In genomic region chr4:47215759-47216158, GRCh38 we compare ENCODE assay signal across 19 cellular contexts.
DNase-seq lines count a peak whose midpoint lies in the region; ATAC-seq and TF ChIP-seq lines count a peak whose summit lies in the region.
"Had no signal": no experiment of that assay in that cellular context is flagged by ENCODE, and none has a peak within 500 bp of the region (broad histone marks: within the 10 kb centered on the region; RNA-seq: fewer than 3 reads in every experiment).

No MANE protein-coding gene starts in this region.

- H3K4me3 ChIP-seq in astrocyte of the spinal cord (ENCODE audit: low read depth, low read length) = no peak overlapping the region
- no peak overlapping the region for H3K4me3 ChIP-seq in gastrocnemius medialis
- H3K4me3 ChIP-seq: SJSA1 had no signal

- no peak for TF ChIP-seq POLR2A in gastrocnemius medialis (IDR thresholded peaks at IDR 0.05)

- DNase-seq in EL (peak; percentile 14), M059J (ENCODE audit: low read depth) (peak; percentile 34), astrocyte of the spinal cord (ENCODE audit: low read depth, low spot score) (peak; percentile 39), kidney tubule cell (ENCODE audit: low spot score) (peak; percentile 16), T-cell (no peak), gastrocnemius medialis (no peak)
- DNase-seq in activated T-cell treated with anti-CD3 and anti-CD28 coated beads, Interleukin-2, amount 50 U/mL, for 72 hours = no peak
- DNase-seq in stimulated activated naive CD4-positive, alpha-beta T cell (lab: John Stamatoyannopoulos, UW) = no peak
- DNase-seq: CD8-positive, alpha-beta memory T cell; GOT3; Karpas-422; NCI-H187; NCI-H446; NCI-H526; OCI-M1 had no signal

- H3K4me1 ChIP-seq in gastrocnemius medialis = no peaks in the 10 kb centered on the region

- no peak overlapping the region for H3K27ac ChIP-seq in gastrocnemius medialis
- H3K27ac ChIP-seq: C4-2B, SJSA1 had no signal

- no peaks in the 10 kb centered on the region for H3K9me3 ChIP-seq in gastrocnemius medialis
- H3K9me3 ChIP-seq: SJSA1 had no signal

- CTCF ChIA-PET in T-cell (lab: Charles Lee) = interaction anchor here in 1 of 2 donors (1.3 kb wide), 1 partner anchor 16 kb away, joined by 3 read pairs; no protein-coding TSS in a partner anchor

- in situ Hi-C loops in astrocyte of the spinal cord (cut with HindIII; ENCODE audit: low sequenced_read_pairs) (no loop called here), gastrocnemius medialis (cut with MboI; ENCODE audit: low sequenced_read_pairs in 4 of 4) (no loop called here)

- H3K4me3 Mint-ChIP-seq in activated T-cell treated with anti-CD3 and anti-CD28 coated beads, Interleukin-2, amount 50 U/mL, for 72 hours = no peak overlapping the region
- H3K4me3 Mint-ChIP-seq in T-cell = no peak overlapping the region
- H3K4me3 Mint-ChIP-seq: CD8-positive, alpha-beta memory T cell had no signal

- no peaks in the 10 kb centered on the region for H3K4me1 Mint-ChIP-seq in activated T-cell treated with anti-CD3 and anti-CD28 coated beads, Interleukin-2, amount 50 U/mL, for 72 hours (ENCODE audit: low read depth)
- H3K4me1 Mint-ChIP-seq in T-cell = no peaks in the 10 kb centered on the region
- H3K4me1 Mint-ChIP-seq: CD8-positive, alpha-beta memory T cell had no signal

- POLR2A ChIA-PET in T-cell (lab: Charles Lee) = no interaction called here

- no peak for ATAC-seq in activated T-cell treated with anti-CD3 and anti-CD28 coated beads, Interleukin-2, amount 50 U/mL, for 72 hours (replicated peaks in 1 of 2)
- ATAC-seq in T-cell (replicated peaks in 1 of 4) (no peak), gastrocnemius medialis (no peak)
- ATAC-seq: HCT116, Right ventricle myocardium inferior had no signal

- H3K27ac Mint-ChIP-seq in activated T-cell treated with anti-CD3 and anti-CD28 coated beads, Interleukin-2, amount 50 U/mL, for 72 hours = no peak overlapping the region
- H3K27ac Mint-ChIP-seq in T-cell = no peak overlapping the region
- H3K27ac Mint-ChIP-seq: CD8-positive, alpha-beta memory T cell had no signal

- no peaks in the 10 kb centered on the region for H3K27me3 Mint-ChIP-seq in activated T-cell treated with anti-CD3 and anti-CD28 coated beads, Interleukin-2, amount 50 U/mL, for 72 hours (ENCODE audit: low read depth)
- peaks cover 3 to 17% of the 10 kb centered on the region in 2 donors for H3K27me3 Mint-ChIP-seq in T-cell

- H3K36me3 Mint-ChIP-seq in activated T-cell treated with anti-CD3 and anti-CD28 coated beads, Interleukin-2, amount 50 U/mL, for 72 hours (ENCODE audit: insufficient read depth in 2 of 2) = no peaks in the 10 kb centered on the region
- H3K36me3 Mint-ChIP-seq in T-cell = no peaks in the 10 kb centered on the region
- H3K36me3 Mint-ChIP-seq: CD8-positive, alpha-beta memory T cell had no signal

- H3K36me3 ChIP-seq in gastrocnemius medialis = no peaks in the 10 kb centered on the region
- H3K36me3 ChIP-seq: SJSA1 had no signal

- H3K9me3 Mint-ChIP-seq in activated T-cell treated with anti-CD3 and anti-CD28 coated beads, Interleukin-2, amount 50 U/mL, for 72 hours = no peaks in the 10 kb centered on the region
- no peaks in the 10 kb centered on the region for H3K9me3 Mint-ChIP-seq in T-cell
- H3K9me3 Mint-ChIP-seq: CD8-positive, alpha-beta memory T cell had no signal

- intact Hi-C loops in gastrocnemius medialis (cut with DNase I; ENCODE audit: low total_unique reads) = no loop called here

- TF ChIP-seq CTCF in astrocyte of the spinal cord (IDR thresholded peaks at IDR 0.05; ENCODE audit: low read depth, low read length) = no peak
- TF ChIP-seq CTCF in gastrocnemius medialis (IDR thresholded peaks at IDR 0.05 in 4 of 5, conservative IDR thresholded peaks at IDR 0.05 in 1 of 5) = no peak

- H3K27me3 ChIP-seq in gastrocnemius medialis = no peaks in the 10 kb centered on the region
- H3K27me3 ChIP-seq: SJSA1 had no signal

Comparison
In these comparisons a context has a peak if more than half of its experiments do, and no peak if none do; other contexts are left out.
1. DNase-seq: peak in EL (single experiment), M059J (single experiment), astrocyte of the spinal cord (single experiment) and kidney tubule cell (single experiment); none in activated T-cell treated with anti-CD3 and anti-CD28 coated beads, Interleukin-2, amount 50 U/mL, for 72 hours (0 of 2), stimulated activated naive CD4-positive, alpha-beta T cell (0 of 6), T-cell (0 of 34) and gastrocnemius medialis (0 of 2).